25 cellular contexts compared by ENCODE assay signal in the genomic region with DNA sequence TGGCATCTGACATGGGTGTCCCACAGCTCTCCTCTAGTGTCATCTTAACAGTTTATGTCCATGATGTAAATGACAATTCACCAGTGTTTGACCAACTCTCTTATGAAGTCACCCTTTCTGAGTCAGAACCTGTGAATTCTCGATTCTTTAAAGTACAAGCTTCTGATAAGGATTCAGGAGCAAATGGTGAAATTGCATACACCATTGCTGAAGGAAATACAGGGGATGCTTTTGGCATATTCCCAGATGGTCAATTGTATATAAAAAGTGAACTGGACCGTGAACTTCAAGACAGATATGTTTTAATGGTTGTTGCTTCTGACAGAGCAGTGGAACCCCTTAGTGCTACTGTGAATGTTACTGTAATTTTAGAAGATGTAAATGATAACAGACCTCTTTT. TPM values are rescaled to one million over a fixed set of nuclear protein-coding genes. Genes with fewer than 3 reads are reported as not detected.
DNase-seq lines count a peak whose midpoint lies in the region; ATAC-seq and TF ChIP-seq lines count a peak whose summit lies in the region.
"Had no signal": no experiment of that assay in that cellular context is flagged by ENCODE, and none has a peak within 500 bp of the region (broad histone marks: within the 10 kb centered on the region; RNA-seq: fewer than 3 reads in every experiment).

No MANE protein-coding gene starts in this region.

- BruUV-seq in IMR-90 (replicated peaks; lab: Mats Ljungman, UMichigan) = no TSS peak

- no peak overlapping the region for H4K8ac ChIP-seq in IMR-90 (ENCODE audit: low read depth in 2 of 2, low read length in 2 of 2)

- H2AFZ ChIP-seq in IMR-90 (replicated peaks; ENCODE audit: low read length, poor library complexity) = no peak overlapping the region
- no peak overlapping the region for H2AFZ ChIP-seq in smooth muscle cell (ENCODE audit: low read depth)

- no peak overlapping the region for H2BK15ac ChIP-seq in IMR-90 (ENCODE audit: low read depth, low read length)

- no peak for TF ChIP-seq CTCF in IMR-90 (conservative IDR thresholded peaks at IDR 0.05; ENCODE audit: low read depth, low read length)
- no peak for TF ChIP-seq CTCF in astrocyte of the spinal cord (IDR thresholded peaks at IDR 0.05; ENCODE audit: low read depth, low read length)
- no peak for TF ChIP-seq CTCF in smooth muscle cell (IDR thresholded peaks at IDR 0.05; ENCODE audit: borderline replicate concordance, insufficient read depth, poor library complexity, severe bottlenecking)

- H2BK20ac ChIP-seq in IMR-90 (ENCODE audit: low read depth, low read length) = no peak overlapping the region

- peaks cover 33 to 62% of the 10 kb centered on the region in 2 experiments for H3K79me1 ChIP-seq in IMR-90 (ENCODE audit: low read depth in 1 of 2, low read length in 2 of 2)

- TF ChIP-seq POLR2A in IMR-90 (IDR thresholded peaks at IDR 0.05; ENCODE audit: low read depth, low read length) = no peak

- H4K5ac ChIP-seq in IMR-90 (ENCODE audit: low read depth, low read length) = no peak overlapping the region

- DNase-seq in IMR-90 (peak; percentile 45), astrocyte of the spinal cord (ENCODE audit: low read depth, low spot score) (peak; percentile 15), smooth muscle cell (lab: John Stamatoyannopoulos, UW; ENCODE audit: unreplicated experiment) (no peak), SIG-M5 (lab: John Stamatoyannopoulos, UW) (no peak)
- no peak for DNase-seq in stimulated activated CD4-positive, alpha-beta T cell treated with anti-CD3 and anti-CD28 coated beads, Interleukin-1b, Interleukin-23, amount 100 ng/mL, for 48 hours
- DNase-seq in stimulated activated CD4-positive, alpha-beta T cell treated with anti-CD3 and anti-CD28 coated beads, Interleukin-2, amount 100 ng/mL, for 48 hours = no peak
- DNase-seq: activated B cell treated with CpG ODN at 0.5 μM for 24 hours; activated CD4-positive, alpha-beta T cell treated with anti-CD3 and anti-CD28 coated beads, Interleukin-2, amount 50 U/mL, for 4 hours; activated CD8-positive, alpha-beta memory T cell treated with anti-CD3 and anti-CD28 coated beads, Interleukin-2, amount 50 U/mL, for 4 hours; CD4-positive, CD25-positive, alpha-beta regulatory T cell; colonic mucosa; DMS 273 treated with DMSO at 0.1 percent for 48 hours; H9; NCI-H146; NCI-H526; pancreas; right lobe of liver; RPMI8226 had no signal

- 0 out of 2 replicates have a peak overlapping the region, but pooled peaks have one; percentile 44 for H3K23ac ChIP-seq in IMR-90 (ENCODE audit: low read depth, low read length)

- H4K20me1 ChIP-seq in IMR-90 (ENCODE audit: insufficient read depth, low read length) (peaks cover 6% of the 10 kb centered on the region; the same call in 1 of the 2 replicates), smooth muscle cell (ENCODE audit: low read depth) (peaks cover 3% of the 10 kb centered on the region)

- peak overlapping the region; percentile 44; the same call in 1 of the 2 replicates for H3K14ac ChIP-seq in IMR-90 (replicated peaks; ENCODE audit: low read depth, low read length)

- H3K18ac ChIP-seq in IMR-90 (ENCODE audit: low read depth, low read length) = no peak overlapping the region

- H3K27ac ChIP-seq in IMR-90 (ENCODE audit: insufficient read depth, low read length) (no peak overlapping the region), iPS-20b (ENCODE audit: low read length) (no peak overlapping the region), smooth muscle cell (ENCODE audit: low read depth) (no peak overlapping the region)
- H3K27ac ChIP-seq: colonic mucosa, pancreas, right lobe of liver had no signal

- H3K9ac ChIP-seq in IMR-90 (ENCODE audit: low read depth, low read length) (no peak overlapping the region), iPS-20b (ENCODE audit: low read depth, low read length) (no peak overlapping the region), smooth muscle cell (ENCODE audit: low read depth) (no peak overlapping the region)

- POLR2A ChIA-PET in IMR-90 (lab: Charles Lee; ENCODE audit: unreplicated experiment) = no interaction called here

- no peak for TF ChIP-seq RAD21 in IMR-90 (IDR thresholded peaks at IDR 0.05; ENCODE audit: low read length)

- peaks cover 5% of the 10 kb centered on the region for H3F3A ChIP-seq in smooth muscle cell (ENCODE audit: low read depth)

- WGBS in IMR-90 (ENCODE audit: extremely low coverage in 2 of 2, insufficient read length in 1 of 2), 2 experiments = no CpG with 5 or more reads among the region's 2 CpGs
- WGBS in smooth muscle cell (ENCODE audit: low lambda C conversion rate) = 71% methylated on average over 2 of the region's 2 CpGs

- H3K9me3 ChIP-seq in IMR-90 (ENCODE audit: control insufficient read depth, insufficient read depth, low read length) (no peaks in the 10 kb centered on the region), iPS-20b (ENCODE audit: insufficient read depth, low read depth, low read length) (no peaks in the 10 kb centered on the region), smooth muscle cell (replicated peaks; ENCODE audit: low read depth) (no peaks in the 10 kb centered on the region)
- H3K9me3 ChIP-seq: colonic mucosa, pancreas, right lobe of liver had no signal

- H2BK5ac ChIP-seq in IMR-90 (ENCODE audit: low read depth, low read length, poor library complexity, severe bottlenecking) = no peak overlapping the region

- H4K91ac ChIP-seq in IMR-90 (ENCODE audit: insufficient read depth, low read depth, low read length) = no peak overlapping the region

- H3K79me2 ChIP-seq in smooth muscle cell (ENCODE audit: low read depth) = peaks cover 45% of the 10 kb centered on the region

- H3K4me3 ChIP-seq in IMR-90 (ENCODE audit: insufficient read depth, low read depth, low read length) = no peak overlapping the region
- no peak overlapping the region for H3K4me3 ChIP-seq in astrocyte of the spinal cord (ENCODE audit: low read depth, low read length)
- H3K4me3 ChIP-seq in iPS-20b (ENCODE audit: low read length) = 0 out of 2 replicates have a peak overlapping the region, but pooled peaks have one; percentile 14
- peak overlapping the region; percentile 75 for H3K4me3 ChIP-seq in smooth muscle cell
- H3K4me3 ChIP-seq: colonic mucosa, K562, lung, pancreas, right lobe of liver had no signal

- no peak overlapping the region for H2AK9ac ChIP-seq in IMR-90 (replicated peaks; ENCODE audit: low read depth, low read length, poor library complexity)

- no peak overlapping the region for H2BK120ac ChIP-seq in IMR-90 (ENCODE audit: low read depth, low read length)

- H2AK5ac ChIP-seq in IMR-90 (ENCODE audit: low read depth, low read length) = 0 out of 2 replicates have a peak overlapping the region, but pooled peaks have one; percentile 9

- in situ Hi-C loops in IMR-90 (cut with MboI; ENCODE audit: low sequenced_read_pairs) = loop anchor here (25.0 kb wide), 2 partner anchors 918 to 1093 kb away; no protein-coding TSS in a partner anchor
- in situ Hi-C loops in astrocyte of the spinal cord (cut with HindIII; ENCODE audit: low sequenced_read_pairs) = no loop called here

- CTCF ChIA-PET in IMR-90 (lab: Yijun Ruan, JAX) = no interaction called here

- H3K4me1 ChIP-seq in IMR-90 (ENCODE audit: control insufficient read depth, insufficient read depth, low read length) (peaks cover 7% of the 10 kb centered on the region), iPS-20b (ENCODE audit: insufficient read depth, low read length) (peaks cover 10% of the 10 kb centered on the region), smooth muscle cell (ENCODE audit: low read depth) (peaks cover 25% of the 10 kb centered on the region)
- H3K4me1 ChIP-seq: colonic mucosa had no signal

- H3K56ac ChIP-seq in IMR-90 (ENCODE audit: extremely low read depth, insufficient read depth, low read length) = no peak overlapping the region

- ATAC-seq in IMR-90 (ENCODE audit: low read depth) (no peak), HG03039 (IDR thresholded peaks at IDR 0.05; ENCODE audit: unreplicated experiment) (no peak)
- ATAC-seq: K562; pancreas; right lobe of liver; stimulated activated effector memory CD8-positive, alpha-beta T cell treated with anti-CD3 and anti-CD28 coated beads, Interleukin-12 subunit alpha, Interleukin-12 subunit beta, amount 100 ng/mL, for 72 hours had no signal

- H3K27me3 ChIP-seq in IMR-90 (ENCODE audit: control insufficient read depth, insufficient read depth, low read length) (no peaks in the 10 kb centered on the region), iPS-20b (ENCODE audit: insufficient read depth, low read length) (peaks cover 38% of the 10 kb centered on the region), smooth muscle cell (ENCODE audit: low read depth) (no peaks in the 10 kb centered on the region)
- H3K27me3 ChIP-seq: pancreas, right lobe of liver had no signal

- intact Hi-C loops in IMR-90 (cut with micrococcal nuclease) = loop anchor here (5.0 to 10.0 kb wide), 6 partner anchors 48 to 905 kb away; no protein-coding TSS in a partner anchor

- dilution Hi-C loops in IMR-90 (cut with HindIII; ENCODE audit: low sequenced_read_pairs, unreplicated experiment) = no loop called here

- H3K36me3 ChIP-seq in IMR-90 (ENCODE audit: control insufficient read depth, insufficient read depth, low read length) = peaks cover 9% of the 10 kb centered on the region
- H3K36me3 ChIP-seq in iPS-20b (ENCODE audit: insufficient read depth, low read depth, low read length) = peaks cover 3% of the 10 kb centered on the region
- no peaks in the 10 kb centered on the region for H3K36me3 ChIP-seq in smooth muscle cell (ENCODE audit: low read depth)
- H3K36me3 ChIP-seq: colonic mucosa, pancreas, right lobe of liver had no signal

- H3K4me2 ChIP-seq in IMR-90 (ENCODE audit: low read depth, low read length) = peak overlapping the region; percentile 34
- H3K4me2 ChIP-seq in smooth muscle cell = no peak overlapping the region

- peaks cover 16% of the 10 kb centered on the region for H3K9me1 ChIP-seq in IMR-90 (ENCODE audit: insufficient read depth, low read length)

- H3K4ac ChIP-seq in IMR-90 (ENCODE audit: low read depth, low read length) = no peak overlapping the region

TF ChIP-seq in IMR-90, 13 proteins besides CTCF, POLR2A, EP300 and RAD21 (continues in another document):
- no peak for TF ChIP-seq MAZ (IDR thresholded peaks at IDR 0.05; ENCODE audit: borderline replicate concordance, low read depth, low read length)
- no peak for TF ChIP-seq NFE2L2 (IDR thresholded peaks at IDR 0.05; ENCODE audit: low read depth, low read length)
- no peak for TF ChIP-seq CHD1 (IDR thresholded peaks at IDR 0.05; ENCODE audit: low read depth, low read length)
- TF ChIP-seq FOS (IDR thresholded peaks at IDR 0.05; ENCODE audit: low read depth, low read length) = no peak
- no peak for TF ChIP-seq RCOR1 (IDR thresholded peaks at IDR 0.05; ENCODE audit: insufficient replicate concordance, low read length)

RNA-seq across cellular contexts. Expression of a gene that starts 4.6 kb away (rescaled TPM):
- total RNA-seq in IMR-90 (2012; rRNA removed) = 35.6 and 37.5 TPM in 2 replicates
- polyA plus RNA-seq in IMR-90 (2012; rRNA removed) = 6.8 and 7.2 TPM in 2 replicates
- 2.6 and 3.1 TPM in 2 replicates for polyA plus RNA-seq in IMR-90 (2012; cell fraction: cytosol; rRNA removed)
- polyA plus RNA-seq in IMR-90 (2012; cell fraction: nucleus; rRNA removed; ENCODE audit: low replicate concordance) = 3.5 and 10.2 TPM in 2 replicates
- total RNA-seq in smooth muscle cell = 18.3 and 22.9 TPM in 2 replicates
- 1.4 and 1.5 TPM in 2 replicates for polyA plus RNA-seq in smooth muscle cell
- total RNA-seq: activated B cell treated with CpG ODN at 0.5 μM for 24 hours; activated T-helper 2 cell treated with anti-CD3 and anti-CD28 coated beads, Interferon-gamma antibody, Interleukin-2, Interleukin-4, amounts not matched to agents 10 μg/mL and 5 μg/mL and 100 μg/mL, durations not matched to agents 14 hours and 24 hours and 36 hours; G401; K562 had no signal
- polyA plus RNA-seq: CD4-positive, CD25-positive, alpha-beta regulatory T cell had no signal

Comparison
In these comparisons a context has a peak if more than half of its experiments do, and no peak if none do; other contexts are left out.
1. DNase-seq: peak in IMR-90 (single experiment) and astrocyte of the spinal cord (single experiment); none in smooth muscle cell (single experiment), SIG-M5 (single experiment), stimulated activated CD4-positive, alpha-beta T cell treated with anti-CD3 and anti-CD28 coated beads, Interleukin-1b, Interleukin-23, amount 100 ng/mL, for 48 hours (single experiment) and stimulated activated CD4-positive, alpha-beta T cell treated with anti-CD3 and anti-CD28 coated beads, Interleukin-2, amount 100 ng/mL, for 48 hours (0 of 2).
2. H3K4me3 ChIP-seq: peak in iPS-20b (single experiment) and smooth muscle cell (single experiment); none in IMR-90 (single experiment) and astrocyte of the spinal cord (single experiment).